Comparison of ENCODE assay signal across 23 cellular contexts in genomic region chr12:20931894-20932293, GRCh38.
"Had no signal": no experiment of that assay in that cellular context is flagged by ENCODE, and none has a peak within 500 bp of the region (broad histone marks: within the 10 kb centered on the region; RNA-seq: fewer than 3 reads in every experiment).

No MANE protein-coding gene starts in this region.

- FAIRE-seq: frontal cortex, keratinocyte, pancreas had no signal

- DNase-seq: cerebellar nuclear complex; cortex of kidney; effector memory CD8-positive, alpha-beta T cell; hypothalamus; left lung; mesenchymal stem cell; midbrain; naive thymus-derived CD8-positive, alpha-beta T cell; nephron progenitor cell; pancreas; stimulated activated CD4-positive, alpha-beta T cell treated with anti-CD3 and anti-CD28 coated beads, Interleukin-12 subunit alpha, Interleukin-12 subunit beta, amount 100 ng/mL, for 4 hours; stimulated activated CD4-positive, alpha-beta T cell treated with anti-CD3 and anti-CD28 coated beads, Interleukin-1b, Interleukin-23, amount 100 ng/mL, for 48 hours; stimulated activated CD4-positive, alpha-beta T cell treated with anti-CD3 and anti-CD28 coated beads, Interleukin-4, amount 100 ng/mL, for 1 hour; stimulated activated CD8-positive, alpha-beta memory T cell treated with anti-CD3 and anti-CD28 coated beads, Interleukin-4, amount 100 ng/mL, for 48 hours; stimulated activated naive CD4-positive, alpha-beta T cell; stimulated activated naive CD8-positive, alpha-beta T cell treated with anti-CD3 and anti-CD28 coated beads, Interleukin-15, amount 100 ng/mL, for 72 hours; trophoblast cell had no signal

- H3K27ac ChIP-seq: left lung, neutrophil, pancreas, suprapubic skin had no signal

- H3K4me1 ChIP-seq: left lung, pancreas, suprapubic skin had no signal

- H3K36me3 ChIP-seq: left lung, neutrophil, pancreas, suprapubic skin had no signal

- H3K27me3 Mint-ChIP-seq: effector memory CD8-positive, alpha-beta T cell; naive thymus-derived CD8-positive, alpha-beta T cell; stimulated activated naive CD8-positive, alpha-beta T cell treated with anti-CD3 and anti-CD28 coated beads, Interleukin-15, amount 100 ng/mL, for 72 hours had no signal

- H3K4me3 ChIP-seq: left lung, pancreas, smooth muscle cell, suprapubic skin had no signal

- H3K9me3 ChIP-seq: neutrophil, suprapubic skin had no signal

- H3K4me1 Mint-ChIP-seq: naive thymus-derived CD8-positive, alpha-beta T cell; nephron progenitor cell; stimulated activated naive CD8-positive, alpha-beta T cell treated with anti-CD3 and anti-CD28 coated beads, Interleukin-15, amount 100 ng/mL, for 72 hours had no signal

- H3K4me2 ChIP-seq: smooth muscle cell had no signal

- H3K4me3 Mint-ChIP-seq: effector memory CD8-positive, alpha-beta T cell; naive thymus-derived CD8-positive, alpha-beta T cell; nephron progenitor cell; stimulated activated naive CD8-positive, alpha-beta T cell treated with anti-CD3 and anti-CD28 coated beads, Interleukin-15, amount 100 ng/mL, for 72 hours had no signal

- H3K9me3 Mint-ChIP-seq: nephron progenitor cell had no signal

- ATAC-seq: effector memory CD8-positive, alpha-beta T cell; left lung; naive thymus-derived CD8-positive, alpha-beta T cell; pancreas; sciatic nerve; stimulated activated naive CD8-positive, alpha-beta T cell treated with anti-CD3 and anti-CD28 coated beads, Interleukin-15, amount 100 ng/mL, for 72 hours had no signal

- H3K27ac Mint-ChIP-seq: effector memory CD8-positive, alpha-beta T cell; naive thymus-derived CD8-positive, alpha-beta T cell; nephron progenitor cell; stimulated activated naive CD8-positive, alpha-beta T cell treated with anti-CD3 and anti-CD28 coated beads, Interleukin-15, amount 100 ng/mL, for 72 hours had no signal

- H3K27me3 ChIP-seq: left lung, neutrophil, pancreas, suprapubic skin had no signal
